ENCODE assay signal across 1 cellular context in genomic region chr4:7621252-7621651, GRCh38.
TF ChIP-seq lines count a peak whose summit lies in the region.

No MANE protein-coding gene starts in this region.

TF ChIP-seq in H1, 55 proteins besides CTCF, POLR2A, EP300 and RAD21 (continued from another document):
- TF ChIP-seq, protein P1, sequence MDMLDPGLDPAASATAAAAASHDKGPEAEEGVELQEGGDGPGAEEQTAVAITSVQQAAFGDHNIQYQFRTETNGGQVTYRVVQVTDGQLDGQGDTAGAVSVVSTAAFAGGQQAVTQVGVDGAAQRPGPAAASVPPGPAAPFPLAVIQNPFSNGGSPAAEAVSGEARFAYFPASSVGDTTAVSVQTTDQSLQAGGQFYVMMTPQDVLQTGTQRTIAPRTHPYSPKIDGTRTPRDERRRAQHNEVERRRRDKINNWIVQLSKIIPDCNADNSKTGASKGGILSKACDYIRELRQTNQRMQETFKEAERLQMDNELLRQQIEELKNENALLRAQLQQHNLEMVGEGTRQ (IDR thresholded peaks at IDR 0.05; ENCODE audit: low read length), result no peak
- TF ChIP-seq JUND (IDR thresholded peaks at IDR 0.05; ENCODE audit: low read length), result no peak
- TF ChIP-seq NANOG (IDR thresholded peaks at IDR 0.05; ENCODE audit: insufficient read depth, low read depth, low read length, poor library complexity, severe bottlenecking), result no peak
- no peak for TF ChIP-seq TAF1 (IDR thresholded peaks at IDR 0.05; ENCODE audit: low read depth, low read length)
- TF ChIP-seq CHD2 (IDR thresholded peaks at IDR 0.05; ENCODE audit: low read length), result no peak
- no peak for TF ChIP-seq RBBP5 (IDR thresholded peaks at IDR 0.05; ENCODE audit: borderline replicate concordance, low read depth, low read length)
- no peak for TF ChIP-seq GABPA (IDR thresholded peaks at IDR 0.05; ENCODE audit: borderline replicate concordance, insufficient read depth, low read length)
- TF ChIP-seq EGR1 (IDR thresholded peaks at IDR 0.05; ENCODE audit: borderline replicate concordance, low read depth, low read length), result no peak
- TF ChIP-seq, protein P2, sequence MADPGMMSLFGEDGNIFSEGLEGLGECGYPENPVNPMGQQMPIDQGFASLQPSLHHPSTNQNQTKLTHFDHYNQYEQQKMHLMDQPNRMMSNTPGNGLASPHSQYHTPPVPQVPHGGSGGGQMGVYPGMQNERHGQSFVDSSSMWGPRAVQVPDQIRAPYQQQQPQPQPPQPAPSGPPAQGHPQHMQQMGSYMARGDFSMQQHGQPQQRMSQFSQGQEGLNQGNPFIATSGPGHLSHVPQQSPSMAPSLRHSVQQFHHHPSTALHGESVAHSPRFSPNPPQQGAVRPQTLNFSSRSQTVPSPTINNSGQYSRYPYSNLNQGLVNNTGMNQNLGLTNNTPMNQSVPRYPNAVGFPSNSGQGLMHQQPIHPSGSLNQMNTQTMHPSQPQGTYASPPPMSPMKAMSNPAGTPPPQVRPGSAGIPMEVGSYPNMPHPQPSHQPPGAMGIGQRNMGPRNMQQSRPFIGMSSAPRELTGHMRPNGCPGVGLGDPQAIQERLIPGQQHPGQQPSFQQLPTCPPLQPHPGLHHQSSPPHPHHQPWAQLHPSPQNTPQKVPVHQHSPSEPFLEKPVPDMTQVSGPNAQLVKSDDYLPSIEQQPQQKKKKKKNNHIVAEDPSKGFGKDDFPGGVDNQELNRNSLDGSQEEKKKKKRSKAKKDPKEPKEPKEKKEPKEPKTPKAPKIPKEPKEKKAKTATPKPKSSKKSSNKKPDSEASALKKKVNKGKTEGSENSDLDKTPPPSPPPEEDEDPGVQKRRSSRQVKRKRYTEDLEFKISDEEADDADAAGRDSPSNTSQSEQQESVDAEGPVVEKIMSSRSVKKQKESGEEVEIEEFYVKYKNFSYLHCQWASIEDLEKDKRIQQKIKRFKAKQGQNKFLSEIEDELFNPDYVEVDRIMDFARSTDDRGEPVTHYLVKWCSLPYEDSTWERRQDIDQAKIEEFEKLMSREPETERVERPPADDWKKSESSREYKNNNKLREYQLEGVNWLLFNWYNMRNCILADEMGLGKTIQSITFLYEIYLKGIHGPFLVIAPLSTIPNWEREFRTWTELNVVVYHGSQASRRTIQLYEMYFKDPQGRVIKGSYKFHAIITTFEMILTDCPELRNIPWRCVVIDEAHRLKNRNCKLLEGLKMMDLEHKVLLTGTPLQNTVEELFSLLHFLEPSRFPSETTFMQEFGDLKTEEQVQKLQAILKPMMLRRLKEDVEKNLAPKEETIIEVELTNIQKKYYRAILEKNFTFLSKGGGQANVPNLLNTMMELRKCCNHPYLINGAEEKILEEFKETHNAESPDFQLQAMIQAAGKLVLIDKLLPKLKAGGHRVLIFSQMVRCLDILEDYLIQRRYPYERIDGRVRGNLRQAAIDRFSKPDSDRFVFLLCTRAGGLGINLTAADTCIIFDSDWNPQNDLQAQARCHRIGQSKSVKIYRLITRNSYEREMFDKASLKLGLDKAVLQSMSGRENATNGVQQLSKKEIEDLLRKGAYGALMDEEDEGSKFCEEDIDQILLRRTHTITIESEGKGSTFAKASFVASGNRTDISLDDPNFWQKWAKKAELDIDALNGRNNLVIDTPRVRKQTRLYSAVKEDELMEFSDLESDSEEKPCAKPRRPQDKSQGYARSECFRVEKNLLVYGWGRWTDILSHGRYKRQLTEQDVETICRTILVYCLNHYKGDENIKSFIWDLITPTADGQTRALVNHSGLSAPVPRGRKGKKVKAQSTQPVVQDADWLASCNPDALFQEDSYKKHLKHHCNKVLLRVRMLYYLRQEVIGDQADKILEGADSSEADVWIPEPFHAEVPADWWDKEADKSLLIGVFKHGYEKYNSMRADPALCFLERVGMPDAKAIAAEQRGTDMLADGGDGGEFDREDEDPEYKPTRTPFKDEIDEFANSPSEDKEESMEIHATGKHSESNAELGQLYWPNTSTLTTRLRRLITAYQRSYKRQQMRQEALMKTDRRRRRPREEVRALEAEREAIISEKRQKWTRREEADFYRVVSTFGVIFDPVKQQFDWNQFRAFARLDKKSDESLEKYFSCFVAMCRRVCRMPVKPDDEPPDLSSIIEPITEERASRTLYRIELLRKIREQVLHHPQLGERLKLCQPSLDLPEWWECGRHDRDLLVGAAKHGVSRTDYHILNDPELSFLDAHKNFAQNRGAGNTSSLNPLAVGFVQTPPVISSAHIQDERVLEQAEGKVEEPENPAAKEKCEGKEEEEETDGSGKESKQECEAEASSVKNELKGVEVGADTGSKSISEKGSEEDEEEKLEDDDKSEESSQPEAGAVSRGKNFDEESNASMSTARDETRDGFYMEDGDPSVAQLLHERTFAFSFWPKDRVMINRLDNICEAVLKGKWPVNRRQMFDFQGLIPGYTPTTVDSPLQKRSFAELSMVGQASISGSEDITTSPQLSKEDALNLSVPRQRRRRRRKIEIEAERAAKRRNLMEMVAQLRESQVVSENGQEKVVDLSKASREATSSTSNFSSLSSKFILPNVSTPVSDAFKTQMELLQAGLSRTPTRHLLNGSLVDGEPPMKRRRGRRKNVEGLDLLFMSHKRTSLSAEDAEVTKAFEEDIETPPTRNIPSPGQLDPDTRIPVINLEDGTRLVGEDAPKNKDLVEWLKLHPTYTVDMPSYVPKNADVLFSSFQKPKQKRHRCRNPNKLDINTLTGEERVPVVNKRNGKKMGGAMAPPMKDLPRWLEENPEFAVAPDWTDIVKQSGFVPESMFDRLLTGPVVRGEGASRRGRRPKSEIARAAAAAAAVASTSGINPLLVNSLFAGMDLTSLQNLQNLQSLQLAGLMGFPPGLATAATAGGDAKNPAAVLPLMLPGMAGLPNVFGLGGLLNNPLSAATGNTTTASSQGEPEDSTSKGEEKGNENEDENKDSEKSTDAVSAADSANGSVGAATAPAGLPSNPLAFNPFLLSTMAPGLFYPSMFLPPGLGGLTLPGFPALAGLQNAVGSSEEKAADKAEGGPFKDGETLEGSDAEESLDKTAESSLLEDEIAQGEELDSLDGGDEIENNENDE (IDR thresholded peaks at IDR 0.05; ENCODE audit: insufficient replicate concordance, low read length), result no peak
- TF ChIP-seq SP1 (IDR thresholded peaks at IDR 0.05; ENCODE audit: low read depth, low read length), result no peak
- no peak for TF ChIP-seq FOSL1 (IDR thresholded peaks at IDR 0.05; ENCODE audit: insufficient read depth, low read depth, low read length)
- TF ChIP-seq MAFK (IDR thresholded peaks at IDR 0.05; ENCODE audit: low read depth, low read length), result no peak
- no peak for TF ChIP-seq SAP30 (IDR thresholded peaks at IDR 0.05; ENCODE audit: insufficient read depth, insufficient replicate concordance, low read length)
- TF ChIP-seq, protein P3, sequence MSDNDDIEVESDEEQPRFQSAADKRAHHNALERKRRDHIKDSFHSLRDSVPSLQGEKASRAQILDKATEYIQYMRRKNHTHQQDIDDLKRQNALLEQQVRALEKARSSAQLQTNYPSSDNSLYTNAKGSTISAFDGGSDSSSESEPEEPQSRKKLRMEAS (IDR thresholded peaks at IDR 0.05), result no peak
- no peak for TF ChIP-seq RNF2 (IDR thresholded peaks at IDR 0.05; ENCODE audit: borderline replicate concordance, low read depth, low read length, missing control alignments, poor library complexity, severe bottlenecking)
TF ChIP-seq in H1: peak in this region for 0.
